Comparison of ENCODE assay signal across 16 cellular contexts in the genomic region with DNA sequence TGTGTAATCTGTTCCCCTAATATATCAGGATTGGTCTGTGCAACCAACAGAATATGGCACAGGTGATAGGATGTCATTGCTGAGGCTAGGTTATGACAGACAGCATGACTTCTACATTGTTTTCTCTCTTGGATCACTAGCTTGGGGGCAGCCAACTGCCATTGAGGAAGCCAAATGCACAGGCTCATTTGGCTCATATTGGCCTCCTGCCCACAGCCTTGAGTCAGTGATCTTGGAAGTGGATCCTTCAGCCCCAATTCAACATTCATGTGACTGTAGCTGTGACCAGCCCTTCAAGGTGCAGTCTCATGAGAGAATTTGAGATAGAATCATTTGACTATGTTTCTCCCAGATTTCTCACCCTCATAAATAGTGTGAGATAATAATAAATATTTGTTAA.
"Had no signal": no experiment of that assay in that cellular context is flagged by ENCODE, and none has a peak within 500 bp of the region (broad histone marks: within the 10 kb centered on the region; RNA-seq: fewer than 3 reads in every experiment).

No MANE protein-coding gene starts in this region.

- H3K4me3 ChIP-seq: dorsolateral prefrontal cortex, mucosa of descending colon, suprapubic skin had no signal

- H3K9me3 ChIP-seq: mucosa of descending colon, suprapubic skin had no signal

- FAIRE-seq: islet of Langerhans, small intestine had no signal

- H3K4me1 Mint-ChIP-seq: memory B cell; naive thymus-derived CD8-positive, alpha-beta T cell; T-cell had no signal

- H3K27ac ChIP-seq: dorsolateral prefrontal cortex, suprapubic skin had no signal

- H3K27me3 Mint-ChIP-seq: memory B cell; stimulated activated naive CD8-positive, alpha-beta T cell treated with anti-CD3 and anti-CD28 coated beads, Interleukin-15, Interleukin-2, amounts not matched to agents 100 ng/mL and 50 ng/mL, for 24 hours had no signal

- H3K36me3 Mint-ChIP-seq: activated naive CD8-positive, alpha-beta T cell; memory B cell; naive thymus-derived CD8-positive, alpha-beta T cell; T-cell had no signal

- H3K9me3 Mint-ChIP-seq: endodermal cell, memory B cell had no signal

- DNase-seq: activated CD4-positive, alpha-beta T cell treated with anti-CD3 and anti-CD28 coated beads, Interleukin-2, amount 50 U/mL, for 1 hour; activated CD8-positive, alpha-beta memory T cell treated with anti-CD3 and anti-CD28 coated beads for 24 hours; activated gamma-delta T cell treated with Interleukin-2 at 50 U/mL for 16 hours; amniotic stem cell; dorsolateral prefrontal cortex; endodermal cell; mucosa of descending colon; naive thymus-derived CD8-positive, alpha-beta T cell; small intestine; T-cell; T-helper 9 cell had no signal

- H3K36me3 ChIP-seq: suprapubic skin had no signal

- H3K4me3 Mint-ChIP-seq: activated naive CD8-positive, alpha-beta T cell; endodermal cell; memory B cell; naive thymus-derived CD8-positive, alpha-beta T cell; stimulated activated naive CD8-positive, alpha-beta T cell treated with anti-CD3 and anti-CD28 coated beads, Interleukin-15, Interleukin-2, amounts not matched to agents 100 ng/mL and 50 ng/mL, for 24 hours; T-cell had no signal

- H3K4me1 ChIP-seq: suprapubic skin had no signal

- H3K27me3 ChIP-seq: dorsolateral prefrontal cortex, suprapubic skin had no signal

- H3K27ac Mint-ChIP-seq: activated naive CD8-positive, alpha-beta T cell; endodermal cell; memory B cell; naive thymus-derived CD8-positive, alpha-beta T cell; stimulated activated naive CD8-positive, alpha-beta T cell treated with anti-CD3 and anti-CD28 coated beads, Interleukin-15, Interleukin-2, amounts not matched to agents 100 ng/mL and 50 ng/mL, for 24 hours; T-cell had no signal
